In genomic region chr10:69086131-69086530, GRCh38 we compare ENCODE assay signal across 8 cellular contexts. TPM values are rescaled to one million over a fixed set of nuclear protein-coding genes. Genes with fewer than 3 reads are reported as not detected.
DNase-seq lines count a peak whose midpoint lies in the region; ATAC-seq, FAIRE-seq and TF ChIP-seq lines count a peak whose summit lies in the region.

No MANE protein-coding gene starts in this region.

- in situ Hi-C loops in K562 (cut with MboI), result no loop called here

- peak; percentile 62 for TF ChIP-seq POLR2A in K562 (conservative IDR thresholded peaks at IDR 0.05)

- H3K23ac ChIP-seq in mesenchymal stem cell (ENCODE audit: low read length in 2 of 2), result no peak overlapping the region

- BruUV-seq in K562 (replicated peaks; lab: Mats Ljungman, UMichigan), result no TSS peak

- DNase-seq in AG04450 (ENCODE audit: low read depth, low spot score), result no peak
- peak; percentile 36 to 44 for DNase-seq in Kasumi-1 (lab: John Stamatoyannopoulos, UW)
- DNase-seq in K562 (ENCODE audit: extremely low read depth in 1 of 4, low spot score in 3 of 4), result peak in 2 of 4 experiments; percentile 50 to 67
- no peak for DNase-seq in mesenchymal stem cell
- DNase-seq in substantia nigra (lab: John Stamatoyannopoulos, UW), result no peak
- DNase-seq in NCI-H2029 (lab: John Stamatoyannopoulos, UW), result no peak
- DNase-seq in ureter (ENCODE audit: low spot score), result no peak

- no peaks in the 10 kb centered on the region for H4K20me1 ChIP-seq in K562 (replicated peaks; ENCODE audit: control insufficient read depth, insufficient read depth, low read length)

- no peak for FAIRE-seq in K562 (lab: Jason Lieb, UNC)

- H2BK120ac ChIP-seq in mesenchymal stem cell (ENCODE audit: low read depth, low read length), result no peak overlapping the region

- H3K4me1 ChIP-seq in K562 (replicated peaks in 1 of 2; ENCODE audit: control insufficient read depth in 2 of 2, insufficient read depth in 2 of 2, low read length in 2 of 2), result peaks cover 3 to 23% of the 10 kb centered on the region in 2 experiments; a peak in 4 of 5 replicates
- peaks cover 4% of the 10 kb centered on the region for H3K4me1 ChIP-seq in mesenchymal stem cell (ENCODE audit: control insufficient read depth, insufficient read depth, low read depth, low read length)

- H3K18ac ChIP-seq in mesenchymal stem cell (ENCODE audit: low read depth in 1 of 2, low read length in 2 of 2), result no peak overlapping the region

- H3K4me3 ChIP-seq in AG04450 (ENCODE audit: low read depth, low read length) (no peak overlapping the region), K562 (no peak overlapping the region), mesenchymal stem cell (ENCODE audit: insufficient read depth in 1 of 2, low read depth in 1 of 2, low read length in 2 of 2) (peak overlapping the region in 1 of 2 experiments; percentile 62)

- H4K91ac ChIP-seq in mesenchymal stem cell (ENCODE audit: low read length), result no peak overlapping the region

- TF ChIP-seq RAD21 in K562 (CRISPR knock-in tag; conservative IDR thresholded peaks at IDR 0.05 in 1 of 2, IDR thresholded peaks at IDR 0.05 in 1 of 2), result no peak

- ATAC-seq in K562, result peak; percentile 8
- ATAC-seq in HG02884 (IDR thresholded peaks at IDR 0.05; ENCODE audit: unreplicated experiment), result no peak

- TF ChIP-seq EP300 in K562 (IDR thresholded peaks at IDR 0.05; ENCODE audit: low read length), result no peak

- no peak overlapping the region for H3K4ac ChIP-seq in mesenchymal stem cell (ENCODE audit: low read depth in 1 of 2, low read length in 2 of 2)

- intact Hi-C loops in K562 (cut with micrococcal nuclease), result no loop called here

- H3K9me3 ChIP-seq in AG04450 (ENCODE audit: control insufficient read depth, insufficient read depth, low read length), result no peaks in the 10 kb centered on the region
- H3K9me3 ChIP-seq in K562 (replicated peaks; ENCODE audit: control insufficient read depth, insufficient read depth, low read depth, low read length), result no peaks in the 10 kb centered on the region
- no peaks in the 10 kb centered on the region for H3K9me3 ChIP-seq in mesenchymal stem cell (ENCODE audit: control insufficient read depth, low read length)

- no peak overlapping the region for H2AK5ac ChIP-seq in mesenchymal stem cell (ENCODE audit: low read length, severe bottlenecking)

- H3K9me1 ChIP-seq in K562 (ENCODE audit: control insufficient read depth, insufficient read depth, low read length), result no peaks in the 10 kb centered on the region

- no peak overlapping the region for H2BK12ac ChIP-seq in mesenchymal stem cell (ENCODE audit: low read length in 2 of 2)

- CTCF ChIA-PET in AG04450 (lab: Charles Lee) (no interaction called here), K562 (lab: Yijun Ruan, JAX; ENCODE audit: low intra/inter-chr PET ratio) (no interaction called here)

- H2AFZ ChIP-seq in K562 (ENCODE audit: low read depth, low read length) (peak overlapping the region; percentile 100), mesenchymal stem cell (ENCODE audit: low read depth, low read length) (no peak overlapping the region)

- H3K4me2 ChIP-seq in K562 (ENCODE audit: insufficient read depth, low read length) (peak overlapping the region; percentile 67), mesenchymal stem cell (ENCODE audit: low read length, poor library complexity, severe bottlenecking) (no peak overlapping the region)

- no peak overlapping the region for H3K14ac ChIP-seq in mesenchymal stem cell (ENCODE audit: low read length in 2 of 2)

- no peak overlapping the region for H2BK15ac ChIP-seq in mesenchymal stem cell (ENCODE audit: low read depth, poor library complexity, severe bottlenecking)

- H3K9ac ChIP-seq in K562 (ENCODE audit: insufficient read depth in 1 of 2, low read depth in 2 of 2, low read length in 2 of 2) (peak overlapping the region; percentile 53 to 62; a peak in 3 of 4 replicates), mesenchymal stem cell (ENCODE audit: low read length) (peak overlapping the region; percentile 61)

- H2BK5ac ChIP-seq in mesenchymal stem cell (ENCODE audit: low read depth, low read length, poor library complexity, severe bottlenecking), result no peak overlapping the region

- H3K27ac ChIP-seq in AG04450 (ENCODE audit: low read depth, low read length) (peak overlapping the region; percentile 11), K562 (ENCODE audit: extremely low read depth, low read depth, low read length) (peak overlapping the region; percentile 45), mesenchymal stem cell (ENCODE audit: low read length, poor library complexity, severe bottlenecking) (no peak overlapping the region), substantia nigra (ENCODE audit: low read depth, low read length, poor library complexity, severe bottlenecking) (no peak overlapping the region)

- H3K36me3 ChIP-seq in K562 (ENCODE audit: control insufficient read depth, insufficient read depth, low read length) (peaks cover 4% of the 10 kb centered on the region; the same call in 1 of the 3 replicates), mesenchymal stem cell (ENCODE audit: control insufficient read depth in 1 of 2, insufficient read depth in 2 of 2, low read depth in 1 of 2, low read length in 2 of 2) (no peaks in the 10 kb centered on the region)

- H3K79me2 ChIP-seq in K562 (ENCODE audit: control insufficient read depth, insufficient read depth, low read length), result peaks cover 38% of the 10 kb centered on the region

- WGBS in K562 (ENCODE audit: insufficient coverage, low coverage, missing lambda C conversion rate), result 24% methylated on average over 7 of the region's 7 CpGs
- 63% methylated on average over 7 of the region's 7 CpGs for WGBS in mesenchymal stem cell

- H3K79me1 ChIP-seq in mesenchymal stem cell (replicated peaks; ENCODE audit: low read length, poor library complexity, severe bottlenecking), result no peaks in the 10 kb centered on the region

- POLR2A ChIA-PET in AG04450 (lab: Yijun Ruan, JAX) (no interaction called here), K562 (lab: Yijun Ruan, JAX) (interaction anchor here (0.6 kb wide), 2 partner anchors 20 to 396 kb away, joined by 3 read pairs; no protein-coding TSS in a partner anchor)

- H4K8ac ChIP-seq in mesenchymal stem cell (ENCODE audit: low read length), result no peak overlapping the region

- TF ChIP-seq CTCF in AG04450 (IDR thresholded peaks at IDR 0.05; ENCODE audit: low read depth, low read length) (no peak), K562 (IDR thresholded peaks at IDR 0.05 in 2 of 3, conservative IDR thresholded peaks at IDR 0.05 in 1 of 3; ENCODE audit: insufficient read depth in 2 of 3, low read depth in 1 of 3, low read length in 3 of 3) (no peak)

- no peaks in the 10 kb centered on the region for H3K27me3 ChIP-seq in AG04450 (ENCODE audit: control insufficient read depth, insufficient read depth, low read length)
- H3K27me3 ChIP-seq in K562 (ENCODE audit: control insufficient read depth in 2 of 2, insufficient read depth in 2 of 2, low read length in 2 of 2), result no peaks in the 10 kb centered on the region
- no peaks in the 10 kb centered on the region for H3K27me3 ChIP-seq in mesenchymal stem cell (ENCODE audit: control insufficient read depth in 1 of 2, insufficient read depth in 1 of 2, low read length in 2 of 2)

TF ChIP-seq in K562, 482 proteins besides CTCF, POLR2A, EP300 and RAD21 (continues in another document):
- TF ChIP-seq PHB2 (IDR thresholded peaks at IDR 0.05; ENCODE audit: low read depth), result no peak

RNA-seq across cellular contexts. Expression of gene SRGN, which starts 1.8 kb away (rescaled TPM):
- polyA plus RNA-seq in AG04450 (2011; rRNA removed) (137 and 154 TPM in 2 replicates), K562 (2011; rRNA removed) (124 and 136 TPM in 2 replicates), K562 (2014; fragmentation: Illumina TruSeq; extraction: Trizol) (259 and 284 TPM in 2 replicates), K562 (2014; fragmentation: Nextera tagmentation; extraction: Ambion mirVana) (100 to 1,000 TPM; 275 to 304 TPM), K562 (2014; rRNA removed) (169 and 189 TPM in 2 replicates)
- polyA minus RNA-seq in AG04450 (2011; rRNA and poly(A)+ RNA removed), result 74.2 and 75.0 TPM in 2 replicates
- total RNA-seq in K562 (2011; cell fraction: chromatin; rRNA removed; ENCODE audit: low replicate concordance), result 88.1 and 137 TPM in 2 replicates
- 154 and 205 TPM in 2 replicates for total RNA-seq in K562 (2011; cell fraction: nucleolus; rRNA removed)
- total RNA-seq in K562 (2011; cell fraction: nucleoplasm; rRNA removed), result 184 and 200 TPM in 2 replicates
- total RNA-seq in K562 (2014; rRNA removed) (147 and 180 TPM in 2 replicates), K562 (2014; rRNA removed; fragmentation: Illumina TruSeq; extraction: Trizol) (256 and 289 TPM in 2 replicates), K562 (2015; rRNA removed; fragmentation: Illumina TruSeq; extraction: Trizol) (149 and 165 TPM in 2 replicates), K562 (2021) (173 and 193 TPM in 2 replicates), ureter (50.0 TPM)
- 61.8 and 105 TPM in 2 replicates for polyA plus RNA-seq in K562 (2011; cell fraction: cytosol; rRNA removed)
- polyA plus RNA-seq in K562 (2011; cell fraction: nucleus; rRNA removed), result 20.2 and 32.5 TPM in 2 replicates
- polyA plus RNA-seq in K562 (2012), result 208 and 216 TPM in 2 replicates
- 80.5 and 89.5 TPM in 2 replicates for polyA minus RNA-seq in K562 (2011; rRNA and poly(A)+ RNA removed)
- polyA minus RNA-seq in K562 (2011; cell fraction: cytosol; rRNA and poly(A)+ RNA removed), result 42.2 and 44.1 TPM in 2 replicates
- polyA minus RNA-seq in K562 (2011; cell fraction: nucleus; rRNA and poly(A)+ RNA removed), result 5.8 and 12.2 TPM in 2 replicates
- polyA plus RNA-seq in mesenchymal stem cell (2013, experiment 1 of 2), result 1.1 TPM
- 1.1 TPM for polyA plus RNA-seq in mesenchymal stem cell (2013, experiment 2 of 2)

RNA-seq across cellular contexts. Expression of gene VPS26A, which starts 37.8 kb away (rescaled TPM):
- polyA plus RNA-seq in AG04450 (2011; rRNA removed) (26.9 and 44.4 TPM in 2 replicates), K562 (2011; rRNA removed) (36.9 and 64.0 TPM in 2 replicates), K562 (2014; fragmentation: Illumina TruSeq; extraction: Trizol) (81.9 and 85.9 TPM in 2 replicates), K562 (2014; fragmentation: Nextera tagmentation; extraction: Ambion mirVana) (100 to 1,000 TPM; 117 to 137 TPM), K562 (2014; rRNA removed) (63.2 and 69.3 TPM in 2 replicates)
- 5.1 and 11.8 TPM in 2 replicates for polyA minus RNA-seq in AG04450 (2011; rRNA and poly(A)+ RNA removed)
- 5.9 and 44.1 TPM in 2 replicates for total RNA-seq in K562 (2011; cell fraction: chromatin; rRNA removed; ENCODE audit: low replicate concordance)
- total RNA-seq in K562 (2011; cell fraction: nucleolus; rRNA removed), result 3.3 and 5.4 TPM in 2 replicates
- 12.9 and 27.5 TPM in 2 replicates for total RNA-seq in K562 (2011; cell fraction: nucleoplasm; rRNA removed)
- total RNA-seq in K562 (2014; rRNA removed) (41.7 and 47.1 TPM in 2 replicates), K562 (2014; rRNA removed; fragmentation: Illumina TruSeq; extraction: Trizol) (61.6 and 78.9 TPM in 2 replicates), K562 (2015; rRNA removed; fragmentation: Illumina TruSeq; extraction: Trizol) (52.7 and 58.7 TPM in 2 replicates), K562 (2021) (80.9 and 83.1 TPM in 2 replicates), ureter (54.6 TPM)
- 4.7 and 13.5 TPM in 2 replicates for polyA plus RNA-seq in K562 (2011; cell fraction: cytosol; rRNA removed)
- polyA plus RNA-seq in K562 (2011; cell fraction: nucleus; rRNA removed), result 4.1 and 7.3 TPM in 2 replicates
- polyA plus RNA-seq in K562 (2012), result 70.0 and 81.1 TPM in 2 replicates
- polyA minus RNA-seq in K562 (2011; rRNA and poly(A)+ RNA removed), result 40.8 and 41.4 TPM in 2 replicates
- 18.8 and 21.5 TPM in 2 replicates for polyA minus RNA-seq in K562 (2011; cell fraction: cytosol; rRNA and poly(A)+ RNA removed)
- polyA minus RNA-seq in K562 (2011; cell fraction: nucleus; rRNA and poly(A)+ RNA removed), result 2.8 and 6.4 TPM in 2 replicates
- polyA plus RNA-seq in mesenchymal stem cell (2013, experiment 1 of 2), result 60.4 TPM
- polyA plus RNA-seq in mesenchymal stem cell (2013, experiment 2 of 2), result 65.4 TPM

Comparison
In these comparisons a context has a peak if more than half of its experiments do, and no peak if none do; other contexts are left out.
1. DNase-seq: peak in Kasumi-1 (2 of 2); none in AG04450 (single experiment), mesenchymal stem cell (single experiment), substantia nigra (0 of 49), NCI-H2029 (single experiment) and ureter (single experiment).
2. H3K27ac ChIP-seq: peak in AG04450 (single experiment) and K562 (single experiment); none in mesenchymal stem cell (single experiment) and substantia nigra (single experiment).